Comparison of ENCODE assay signal across 21 cellular contexts in the genomic region with DNA sequence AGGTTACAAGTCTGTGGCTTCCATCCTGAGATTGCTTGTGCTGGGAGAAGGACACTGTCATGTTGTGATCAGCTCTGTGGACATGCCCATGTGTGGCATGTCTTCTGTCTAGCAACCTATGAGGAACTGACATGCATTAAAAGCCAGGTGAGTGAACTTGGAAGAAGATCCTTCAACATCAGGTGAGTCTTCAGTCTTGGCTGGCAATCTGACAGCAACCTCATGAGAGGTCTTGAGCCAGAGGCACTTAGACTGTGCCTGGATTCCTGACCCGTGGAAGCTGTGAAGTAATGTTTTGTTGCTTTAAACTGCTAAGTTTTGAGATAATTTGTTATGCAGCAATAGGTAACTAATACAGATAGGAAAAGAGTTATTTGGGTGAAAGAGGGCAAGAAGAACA. TPM values are rescaled to one million over a fixed set of nuclear protein-coding genes. Genes with fewer than 3 reads are reported as not detected.
DNase-seq lines count a peak whose midpoint lies in the region; ATAC-seq, FAIRE-seq and TF ChIP-seq lines count a peak whose summit lies in the region.
"Had no signal": no experiment of that assay in that cellular context is flagged by ENCODE, and none has a peak within 500 bp of the region (broad histone marks: within the 10 kb centered on the region; RNA-seq: fewer than 3 reads in every experiment).

No MANE protein-coding gene starts in this region.

- no peak overlapping the region for H3K56ac ChIP-seq in H1 (replicated peaks; ENCODE audit: insufficient read length, low read depth, low read length)

- H4K91ac ChIP-seq in H1 (replicated peaks; ENCODE audit: insufficient read length, low read length): no peak overlapping the region

- no peaks in the 10 kb centered on the region for H3K79me1 ChIP-seq in H1 (ENCODE audit: low read depth, low read length)

- CTCF ChIA-PET in H1 (lab: Charles Lee; ENCODE audit: partially characterized antibody): no interaction called here

- H3K4me2 ChIP-seq in GM23338 (no peak overlapping the region), H1 (ENCODE audit: insufficient read depth in 1 of 2, low read depth in 2 of 2, low read length in 2 of 2) (no peak overlapping the region)
- H3K4me2 ChIP-seq: BLaER1 treated with 17β-estradiol and CSF1 and Interleukin-3, amounts not matched to agents 10 nM and 100 nM had no signal

- H3K27ac Mint-ChIP-seq in GM23338: no peak overlapping the region
- H3K27ac Mint-ChIP-seq: B cell; CD4-positive, CD25-positive, alpha-beta regulatory T cell; CD8-positive, alpha-beta memory T cell; HFFc6; IgD-negative memory B cell had no signal

- 94% methylated on average over 1 of the region's 1 CpG; no CpG with 5 or more reads in 1 of the 2 experiments for WGBS in H1 (ENCODE audit: extremely low coverage in 1 of 2, insufficient coverage in 1 of 2, insufficient read length in 1 of 2, insufficient replicate concordance in 2 of 2, low coverage in 1 of 2, low lambda C conversion rate in 2 of 2, missing lambda C conversion rate in 1 of 2), 2 experiments

- H3K14ac ChIP-seq in H1 (ENCODE audit: insufficient read length): no peak overlapping the region

- no peak for TF ChIP-seq POLR2A in H1 (IDR thresholded peaks at IDR 0.05; ENCODE audit: control extremely low read depth in 1 of 2, low read depth in 2 of 2, low read length in 2 of 2)

- H4K20me1 ChIP-seq in GM23338 (replicated peaks; ENCODE audit: insufficient read depth) (no peaks in the 10 kb centered on the region), H1 (replicated peaks in 1 of 2; ENCODE audit: control insufficient read depth in 1 of 2, insufficient read depth in 2 of 2, low read length in 2 of 2) (no peaks in the 10 kb centered on the region)
- H4K20me1 ChIP-seq: BLaER1 treated with 17β-estradiol and CSF1 and Interleukin-3, amounts not matched to agents 10 nM and 100 nM had no signal

- no peaks in the 10 kb centered on the region for H3K27me3 Mint-ChIP-seq in GM23338 (ENCODE audit: insufficient read depth, low read depth, poor library complexity)

- H3K36me3 Mint-ChIP-seq in GM23338 (ENCODE audit: low read depth): no peaks in the 10 kb centered on the region
- H3K36me3 Mint-ChIP-seq: CD4-positive, CD25-positive, alpha-beta regulatory T cell; CD8-positive, alpha-beta memory T cell; IgD-negative memory B cell had no signal

- H3F3A ChIP-seq in GM23338 (replicated peaks; ENCODE audit: low read depth): no peaks in the 10 kb centered on the region

- H3K23ac ChIP-seq in H1 (ENCODE audit: insufficient read length): no peak overlapping the region

- DNase-seq in GM23338 (ENCODE audit: low spot score) (no peak), LNCaP clone FGC (ENCODE audit: low read depth) (peak; percentile 61), H1 (ENCODE audit: low read depth in 1 of 2, low spot score in 2 of 2) (no peak), DMS53 treated with DMSO at 0.1 percent for 48 hours (lab: John Stamatoyannopoulos, UW; ENCODE audit: unreplicated experiment) (no peak), NCI-H1048 (lab: John Stamatoyannopoulos, UW) (no peak)
- DNase-seq: CD4-positive, CD25-positive, alpha-beta regulatory T cell; CD8-positive, alpha-beta memory T cell; COR-L47; DMS 273 treated with DMSO at 0.1 percent for 48 hours; DMS53; H7; HFFc6 had no signal

- no peak overlapping the region for H4K8ac ChIP-seq in H1 (ENCODE audit: extremely low read depth, insufficient read depth, low read length)

- no peak overlapping the region for H2BK15ac ChIP-seq in H1 (ENCODE audit: low read length)

- H3K79me2 ChIP-seq in GM23338 (replicated peaks; ENCODE audit: insufficient read depth) (no peaks in the 10 kb centered on the region), H1 (ENCODE audit: control insufficient read depth in 1 of 2, insufficient read depth in 2 of 2, low read length in 2 of 2) (no peaks in the 10 kb centered on the region)

- no peaks in the 10 kb centered on the region for H3K9me3 Mint-ChIP-seq in GM23338
- H3K9me3 Mint-ChIP-seq: CD4-positive, CD25-positive, alpha-beta regulatory T cell; HFFc6; IgD-negative memory B cell had no signal

- H4K5ac ChIP-seq in H1 (ENCODE audit: insufficient read length, low read depth, low read length): no peak overlapping the region

- H3K18ac ChIP-seq in H1 (ENCODE audit: extremely low read depth, low read length): no peak overlapping the region

- H3K27ac ChIP-seq in GM23338 (ENCODE audit: low read depth): no peak overlapping the region
- H3K27ac ChIP-seq in H1 (ENCODE audit: low read depth, low read length): no peak overlapping the region
- H3K27ac ChIP-seq in skeletal muscle tissue (ENCODE audit: low read depth, low read length): peak overlapping the region; percentile 67
- H3K27ac ChIP-seq: BLaER1 treated with 17β-estradiol and CSF1 and Interleukin-3, amounts not matched to agents 10 nM and 100 nM; GM23248 had no signal

- H3K9ac ChIP-seq in H1 (replicated peaks in 1 of 4; ENCODE audit: extremely low read depth in 1 of 4, low read depth in 3 of 4, low read length in 3 of 4) (no peak overlapping the region), skeletal muscle tissue (ENCODE audit: low read depth in 1 of 3, low read length in 3 of 3) (no peak overlapping the region)
- H3K9ac ChIP-seq: BLaER1 treated with 17β-estradiol and CSF1 and Interleukin-3, amounts not matched to agents 10 nM and 100 nM; GM23248 had no signal

- TF ChIP-seq CTCF in GM23338 (conservative IDR thresholded peaks at IDR 0.05; ENCODE audit: low read depth in 2 of 2): no peak
- no peak for TF ChIP-seq CTCF in LNCaP clone FGC (IDR thresholded peaks at IDR 0.05; ENCODE audit: control insufficient read depth, extremely low read depth, insufficient read depth)
- no peak for TF ChIP-seq CTCF in H1 (IDR thresholded peaks at IDR 0.05; ENCODE audit: control extremely low read depth in 1 of 3, insufficient read depth in 1 of 3, low read depth in 1 of 3, low read length in 3 of 3)

- no peak for TF ChIP-seq EP300 in H1 (IDR thresholded peaks at IDR 0.05; ENCODE audit: borderline replicate concordance in 1 of 2, low read depth in 2 of 2, low read length in 2 of 2)

- no peak overlapping the region for H2BK12ac ChIP-seq in H1 (ENCODE audit: low read depth, low read length)

- H3K4me1 ChIP-seq in GM23338 (ENCODE audit: insufficient read depth) (no peaks in the 10 kb centered on the region), H1 (replicated peaks in 1 of 4; ENCODE audit: control insufficient read depth in 3 of 4, insufficient read depth in 4 of 4, low read length in 3 of 4) (no peaks in the 10 kb centered on the region), skeletal muscle tissue (ENCODE audit: control insufficient read depth in 3 of 3, insufficient read depth in 3 of 3, low read length in 3 of 3) (peaks cover 0 to 11% (median 0%) of the 10 kb centered on the region in 3 donors)
- H3K4me1 ChIP-seq: BLaER1 treated with 17β-estradiol and CSF1 and Interleukin-3, amounts not matched to agents 10 nM and 100 nM had no signal

- H3K4ac ChIP-seq in H1 (replicated peaks; ENCODE audit: insufficient read length, low read depth, low read length): no peak overlapping the region

- no peak overlapping the region for H3K4me3 Mint-ChIP-seq in GM23338
- H3K4me3 Mint-ChIP-seq: B cell; CD4-positive, CD25-positive, alpha-beta regulatory T cell; CD8-positive, alpha-beta memory T cell; HFFc6; IgD-negative memory B cell had no signal

- no peak overlapping the region for H2BK5ac ChIP-seq in H1 (ENCODE audit: low read depth, low read length)

- H2AK5ac ChIP-seq in H1 (ENCODE audit: low read depth, low read length): no peak overlapping the region

- no peaks in the 10 kb centered on the region for H3K4me1 Mint-ChIP-seq in GM23338
- H3K4me1 Mint-ChIP-seq: B cell; CD4-positive, CD25-positive, alpha-beta regulatory T cell; CD8-positive, alpha-beta memory T cell; IgD-negative memory B cell had no signal

- H3K9me2 ChIP-seq in GM23338 (ENCODE audit: insufficient read depth): no peaks in the 10 kb centered on the region

- H2BK120ac ChIP-seq in H1 (replicated peaks; ENCODE audit: low read depth, low read length): no peak overlapping the region

- no peak for TF ChIP-seq RAD21 in H1 (IDR thresholded peaks at IDR 0.05 in 1 of 2, conservative IDR thresholded peaks at IDR 0.05 in 1 of 2; ENCODE audit: low read depth in 2 of 2, low read length in 2 of 2)

- ATAC-seq in GM23338: no peak
- ATAC-seq: HCT116, HepG2 had no signal

- no peaks in the 10 kb centered on the region for H3K36me3 ChIP-seq in GM23338 (ENCODE audit: insufficient read depth)
- no peaks in the 10 kb centered on the region for H3K36me3 ChIP-seq in H1 (ENCODE audit: control insufficient read depth in 2 of 4, insufficient read depth in 4 of 4, low read length in 3 of 4)
- H3K36me3 ChIP-seq in skeletal muscle tissue (ENCODE audit: control insufficient read depth in 3 of 3, insufficient read depth in 3 of 3, low read length in 3 of 3): no peaks in the 10 kb centered on the region
- H3K36me3 ChIP-seq: BLaER1 treated with 17β-estradiol and CSF1 and Interleukin-3, amounts not matched to agents 10 nM and 100 nM had no signal

- no peak overlapping the region for H3K4me3 ChIP-seq in GM23338
- no peak overlapping the region for H3K4me3 ChIP-seq in LNCaP clone FGC (ENCODE audit: low read depth, low read length)
- H3K4me3 ChIP-seq in H1 (ENCODE audit: extremely low read depth in 1 of 4, insufficient read depth in 2 of 4, low read depth in 3 of 4, low read length in 4 of 4): no peak overlapping the region
- H3K4me3 ChIP-seq in skeletal muscle tissue (ENCODE audit: low read length in 3 of 3): no peak overlapping the region
- H3K4me3 ChIP-seq: BLaER1 treated with 17β-estradiol and CSF1 and Interleukin-3, amounts not matched to agents 10 nM and 100 nM; GM23248 had no signal

- H3K23me2 ChIP-seq in H1 (ENCODE audit: low read depth, low read length): no peaks in the 10 kb centered on the region

- FAIRE-seq in H1 (lab: Jason Lieb, UNC): no peak
- FAIRE-seq: G401.6, GM12891, HepG2 had no signal

- H2AFZ ChIP-seq in GM23338: 0 out of 2 replicates have a peak overlapping the region, but pooled peaks have one; percentile 34
- 0 out of 2 replicates have a peak overlapping the region, but pooled peaks have one; percentile 17 for H2AFZ ChIP-seq in H1 (ENCODE audit: low read length)
- H2AFZ ChIP-seq: GM23248 had no signal

- POLR2A ChIA-PET in H1 (lab: Charles Lee; ENCODE audit: partially characterized antibody): no interaction called here

- no peaks in the 10 kb centered on the region for H3K9me3 ChIP-seq in H1 (ENCODE audit: insufficient read depth in 2 of 2, low read depth in 1 of 2, low read length in 1 of 2)
- H3K9me3 ChIP-seq in skeletal muscle tissue (ENCODE audit: control insufficient read depth in 3 of 3, low read length in 3 of 3): no peaks in the 10 kb centered on the region
- H3K9me3 ChIP-seq: BLaER1 treated with 17β-estradiol and CSF1 and Interleukin-3, amounts not matched to agents 10 nM and 100 nM had no signal

- no peak overlapping the region for H2BK20ac ChIP-seq in H1 (ENCODE audit: low read length)

- H3K27me3 ChIP-seq in GM23338 (ENCODE audit: insufficient read depth) (no peaks in the 10 kb centered on the region), H1 (replicated peaks in 1 of 4; ENCODE audit: control insufficient read depth in 3 of 4, extremely low read depth in 1 of 4, insufficient read depth in 3 of 4, low read length in 3 of 4) (no peaks in the 10 kb centered on the region), skeletal muscle tissue (ENCODE audit: control insufficient read depth in 3 of 3, insufficient read depth in 3 of 3, low read length in 3 of 3) (no peaks in the 10 kb centered on the region)
- H3K27me3 ChIP-seq: BLaER1 treated with 17β-estradiol and CSF1 and Interleukin-3, amounts not matched to agents 10 nM and 100 nM had no signal

RNA-seq across cellular contexts. Expression of a gene that starts 6.8 kb away (rescaled TPM):
- 103 and 127 TPM in 2 replicates for total RNA-seq in GM23338 (2014; rRNA removed; shearing (Covaris generic))
- polyA plus RNA-seq in GM23338 (2016; fragmentation: Nextera tagmentation; extraction: Ambion mirVana): 154 and 178 TPM in 2 replicates
- total RNA-seq in H1 (2021; fragmentation: NEBNext Ultra II Directional; extraction: Animal tissue kit (Norgen Biotek cat#: 25700)): 105 TPM in 2 replicates
- polyA plus RNA-seq in H1 (2011; rRNA removed): 122 and 125 TPM in 2 replicates
- 97.0 TPM for polyA plus RNA-seq in H1 (2011; cell fraction: cytosol; rRNA removed)
- 253 TPM for polyA plus RNA-seq in H1 (2011; cell fraction: nucleus; rRNA removed)
- 58.8 to 93.6 TPM (median 75.2 TPM) in 4 replicates for polyA plus RNA-seq in H1 (2012, experiment 1 of 2)
- polyA plus RNA-seq in H1 (2012, experiment 2 of 2): 6.3 TPM
- 122 TPM for polyA plus RNA-seq in H1 (2013, experiment 1 of 2)
- 109 TPM for polyA plus RNA-seq in H1 (2013, experiment 2 of 2)
- polyA minus RNA-seq in H1 (2011; rRNA and poly(A)+ RNA removed): 265 and 299 TPM in 2 replicates
- 54.0 TPM for polyA minus RNA-seq in H1 (2011; cell fraction: cytosol; rRNA and poly(A)+ RNA removed)
- polyA minus RNA-seq in H1 (2011; cell fraction: nucleus; rRNA and poly(A)+ RNA removed): 393 TPM
- 47.5 TPM for total RNA-seq in skeletal muscle tissue
